In genomic region chr9:107276966-107277710, GRCh38 we compare ENCODE assay signal across 33 cellular contexts. TPM values are rescaled to one million over a fixed set of nuclear protein-coding genes. Genes with fewer than 3 reads are reported as not detected.
DNase-seq lines count a peak whose midpoint lies in the region; ATAC-seq and TF ChIP-seq lines count a peak whose summit lies in the region.
"Had no signal": no experiment of that assay in that cellular context is flagged by ENCODE, and none has a peak within 500 bp of the region (broad histone marks: within the 10 kb centered on the region; RNA-seq: fewer than 3 reads in every experiment).

No MANE protein-coding gene starts in this region.

- POLR2A ChIA-PET in activated CD8-positive, alpha-beta T cell treated with anti-CD3 and anti-CD28 coated beads, Interleukin-2, amount 10 ng/mL, durations not matched to agents 7 days and 5 days (lab: Charles Lee): no interaction called here

- H3K27ac Mint-ChIP-seq in osteocyte (ENCODE audit: unreplicated experiment): peak overlapping the region; percentile 48
- no peak overlapping the region for H3K27ac Mint-ChIP-seq in activated CD8-positive, alpha-beta T cell treated with anti-CD3 and anti-CD28 coated beads, Interleukin-2, amount 10 ng/mL, durations not matched to agents 7 days and 5 days
- no peak overlapping the region for H3K27ac Mint-ChIP-seq in chondrocyte (ENCODE audit: unreplicated experiment)
- H3K27ac Mint-ChIP-seq: B cell; H9; mesothelial cell of epicardium; natural killer cell treated with Interleukin-12 subunit alpha and Interleukin-12 subunit beta and Interleukin-15 and Interleukin-18, amount 100 ng/mL, for 72 hours; stimulated activated naive CD8-positive, alpha-beta T cell treated with anti-CD3 and anti-CD28 coated beads, Interleukin-15, Interleukin-2, amounts not matched to agents 100 ng/mL and 50 ng/mL, for 24 hours; T-helper 1 cell treated with Interleukin-12 subunit alpha and Interleukin-12 subunit beta and Interleukin-4 antibody, amounts not matched to agents 30 μg/mL and 1 μg/mL, for 36 hours had no signal

- H3K36me3 ChIP-seq in spleen: no peaks in the 10 kb centered on the region
- H3K36me3 ChIP-seq: ovary, Peyer's patch, right lobe of liver, SJSA1, thyroid gland had no signal

- peaks cover 0 to 6% (median 0%) of the 10 kb centered on the region in 7 donors for H3K27me3 ChIP-seq in spleen (replicated peaks in 1 of 7)
- H3K27me3 ChIP-seq: hepatocyte, ovary, Peyer's patch, right lobe of liver, SJSA1, thyroid gland had no signal

- CTCF ChIA-PET in activated CD8-positive, alpha-beta T cell treated with anti-CD3 and anti-CD28 coated beads, Interleukin-2, amount 10 ng/mL, durations not matched to agents 7 days and 5 days (lab: Charles Lee): no interaction called here

- H3K4me3 Mint-ChIP-seq in osteocyte (ENCODE audit: unreplicated experiment): no peak overlapping the region
- H3K4me3 Mint-ChIP-seq in activated CD8-positive, alpha-beta T cell treated with anti-CD3 and anti-CD28 coated beads, Interleukin-2, amount 10 ng/mL, durations not matched to agents 7 days and 5 days: no peak overlapping the region
- H3K4me3 Mint-ChIP-seq in chondrocyte (ENCODE audit: unreplicated experiment): no peak overlapping the region
- H3K4me3 Mint-ChIP-seq: B cell; central memory CD8-positive, alpha-beta T cell; H9; mesothelial cell of epicardium; natural killer cell treated with Interleukin-12 subunit alpha and Interleukin-12 subunit beta and Interleukin-15 and Interleukin-18, amount 100 ng/mL, for 72 hours; stimulated activated naive CD8-positive, alpha-beta T cell treated with anti-CD3 and anti-CD28 coated beads, Interleukin-15, Interleukin-2, amounts not matched to agents 100 ng/mL and 50 ng/mL, for 24 hours; T-helper 1 cell treated with Interleukin-12 subunit alpha and Interleukin-12 subunit beta and Interleukin-4 antibody, amounts not matched to agents 30 μg/mL and 1 μg/mL, for 36 hours had no signal

- TF ChIP-seq POLR2A in spleen (IDR thresholded peaks at IDR 0.05): no peak

- H3K4me3 ChIP-seq in choroid plexus epithelial cell (ENCODE audit: low read depth, low read length) (no peak overlapping the region), spleen (no peak overlapping the region)
- H3K4me3 ChIP-seq: hepatocyte, ovary, Peyer's patch, right lobe of liver, SJSA1, thyroid gland had no signal

- ATAC-seq in activated CD8-positive, alpha-beta T cell treated with anti-CD3 and anti-CD28 coated beads, Interleukin-2, amount 10 ng/mL, durations not matched to agents 7 days and 5 days: no peak
- ATAC-seq: left lobe of liver; natural killer cell treated with Interleukin-12 subunit alpha and Interleukin-12 subunit beta and Interleukin-15 and Interleukin-18, amount 100 ng/mL, for 72 hours; right lobe of liver had no signal

- DNase-seq in AG20443 (ENCODE audit: low spot score) (peak; percentile 40), HS-27A (ENCODE audit: low read depth) (peak; percentile 60), choroid plexus epithelial cell (ENCODE audit: low read depth) (peak; percentile 58), osteocyte (ENCODE audit: extremely low spot score, unreplicated experiment) (no peak), HUDEP-2 (lab: John Stamatoyannopoulos, UW; ENCODE audit: unreplicated experiment in 76 of 76) (no peak), spleen (no peak), chondrocyte (ENCODE audit: low spot score) (no peak)
- no peak for DNase-seq in activated CD8-positive, alpha-beta T cell treated with anti-CD3 and anti-CD28 coated beads, Interleukin-2, amount 10 ng/mL, durations not matched to agents 7 days and 5 days
- DNase-seq: activated CD4-positive, alpha-beta T cell treated with anti-CD3 and anti-CD28 coated beads for 1 hour; activated naive CD4-positive, alpha-beta T cell; activated T-cell treated with anti-CD3 and anti-CD28 coated beads, Interleukin-2, amount 50 U/mL, for 48 hours; anterior cingulate cortex; COR-L47; DND-41; H9; Karpas-422; MV-4-11; NCI-H2171; NCI-H526; ovary; Peyer's patch; right lobe of liver; stimulated activated CD4-positive, alpha-beta T cell treated with anti-CD3 and anti-CD28 coated beads, Interleukin-15, amount 100 ng/mL, for 24 hours; thyroid gland had no signal

- H3K9me3 ChIP-seq in spleen: no peaks in the 10 kb centered on the region
- H3K9me3 ChIP-seq: ovary, Peyer's patch, right lobe of liver, SJSA1, thyroid gland had no signal

- H3K4me1 Mint-ChIP-seq in osteocyte (ENCODE audit: unreplicated experiment): peaks cover 50% of the 10 kb centered on the region
- H3K4me1 Mint-ChIP-seq in activated CD8-positive, alpha-beta T cell treated with anti-CD3 and anti-CD28 coated beads, Interleukin-2, amount 10 ng/mL, durations not matched to agents 7 days and 5 days (ENCODE audit: low read depth): peaks cover 12% of the 10 kb centered on the region
- peaks cover 49% of the 10 kb centered on the region for H3K4me1 Mint-ChIP-seq in chondrocyte (ENCODE audit: low read depth)

- H3K4me1 ChIP-seq in spleen: peaks cover 2 to 23% (median 14%) of the 10 kb centered on the region in 6 donors

- H3K9me3 Mint-ChIP-seq in osteocyte (ENCODE audit: unreplicated experiment): no peaks in the 10 kb centered on the region
- H3K9me3 Mint-ChIP-seq in activated CD8-positive, alpha-beta T cell treated with anti-CD3 and anti-CD28 coated beads, Interleukin-2, amount 10 ng/mL, durations not matched to agents 7 days and 5 days (ENCODE audit: insufficient read depth): no peaks in the 10 kb centered on the region
- no peaks in the 10 kb centered on the region for H3K9me3 Mint-ChIP-seq in chondrocyte (ENCODE audit: low read depth)
- H3K9me3 Mint-ChIP-seq: central memory CD8-positive, alpha-beta T cell; H9; mesothelial cell of epicardium; natural killer cell treated with Interleukin-12 subunit alpha and Interleukin-12 subunit beta and Interleukin-15 and Interleukin-18, amount 100 ng/mL, for 72 hours; stimulated activated naive CD8-positive, alpha-beta T cell treated with anti-CD3 and anti-CD28 coated beads, Interleukin-15, Interleukin-2, amounts not matched to agents 100 ng/mL and 50 ng/mL, for 24 hours; T-helper 1 cell treated with Interleukin-12 subunit alpha and Interleukin-12 subunit beta and Interleukin-4 antibody, amounts not matched to agents 30 μg/mL and 1 μg/mL, for 36 hours had no signal

- intact Hi-C loops in spleen (cut with DNase I; ENCODE audit: low total_unique reads): no loop called here

- H3K36me3 Mint-ChIP-seq in osteocyte (ENCODE audit: unreplicated experiment): no peaks in the 10 kb centered on the region
- H3K36me3 Mint-ChIP-seq in activated CD8-positive, alpha-beta T cell treated with anti-CD3 and anti-CD28 coated beads, Interleukin-2, amount 10 ng/mL, durations not matched to agents 7 days and 5 days (ENCODE audit: low read depth): no peaks in the 10 kb centered on the region
- H3K36me3 Mint-ChIP-seq in chondrocyte (ENCODE audit: low read depth): no peaks in the 10 kb centered on the region
- H3K36me3 Mint-ChIP-seq: mesothelial cell of epicardium; natural killer cell treated with Interleukin-12 subunit alpha and Interleukin-12 subunit beta and Interleukin-15 and Interleukin-18, amount 100 ng/mL, for 72 hours had no signal

- TF ChIP-seq CTCF in choroid plexus epithelial cell (conservative IDR thresholded peaks at IDR 0.05; ENCODE audit: low read depth, low read length): no peak
- TF ChIP-seq CTCF in osteocyte (IDR thresholded peaks at IDR 0.05): no peak
- no peak for TF ChIP-seq CTCF in spleen (IDR thresholded peaks at IDR 0.05 in 8 of 11, conservative IDR thresholded peaks at IDR 0.05 in 3 of 11)
- no peak for TF ChIP-seq CTCF in chondrocyte (IDR thresholded peaks at IDR 0.05)

- H3K27ac ChIP-seq in spleen: peak overlapping the region in 1 of 8 donors; percentile 35
- H3K27ac ChIP-seq: hepatocyte, ovary, Peyer's patch, right lobe of liver, SJSA1, thyroid gland had no signal

- WGBS in spleen, 5 donors: 66 to 79% (median 73%) methylated on average over 5 of the region's 5 CpGs

- H3K27me3 Mint-ChIP-seq in osteocyte (ENCODE audit: unreplicated experiment) (no peaks in the 10 kb centered on the region), chondrocyte (ENCODE audit: low read depth) (no peaks in the 10 kb centered on the region)
- H3K27me3 Mint-ChIP-seq in activated CD8-positive, alpha-beta T cell treated with anti-CD3 and anti-CD28 coated beads, Interleukin-2, amount 10 ng/mL, durations not matched to agents 7 days and 5 days (ENCODE audit: low read depth): peaks cover 19% of the 10 kb centered on the region

RNA-seq across cellular contexts. Expression of gene RAD23B, which starts 5.9 kb away (rescaled TPM):
- 125 and 126 TPM in 2 replicates for total RNA-seq in osteocyte
- 100 to 1,000 TPM; 104 to 106 TPM for total RNA-seq in activated CD8-positive, alpha-beta T cell treated with anti-CD3 and anti-CD28 coated beads, Interleukin-2, amount 10 ng/mL, durations not matched to agents 7 days and 5 days
- 10 to 100 TPM; 52.8 to 91.9 (median 69.7) TPM for total RNA-seq in spleen
- polyA plus RNA-seq in spleen: 10 to 100 TPM; 21.3 to 35.8 (median 27.7) TPM
- total RNA-seq in chondrocyte: 114 to 127 TPM (median 124 TPM) in 3 replicates

Comparison
In these comparisons a context has a peak if more than half of its experiments do, and no peak if none do; other contexts are left out.
1. DNase-seq: peak in AG20443 (single experiment), HS-27A (single experiment) and choroid plexus epithelial cell (single experiment); none in osteocyte (single experiment), HUDEP-2 (0 of 76), activated CD8-positive, alpha-beta T cell treated with anti-CD3 and anti-CD28 coated beads, Interleukin-2, amount 10 ng/mL, durations not matched to agents 7 days and 5 days (single experiment), spleen (single experiment) and chondrocyte (single experiment).